1 cellular context compared by ENCODE assay signal in the genomic region with DNA sequence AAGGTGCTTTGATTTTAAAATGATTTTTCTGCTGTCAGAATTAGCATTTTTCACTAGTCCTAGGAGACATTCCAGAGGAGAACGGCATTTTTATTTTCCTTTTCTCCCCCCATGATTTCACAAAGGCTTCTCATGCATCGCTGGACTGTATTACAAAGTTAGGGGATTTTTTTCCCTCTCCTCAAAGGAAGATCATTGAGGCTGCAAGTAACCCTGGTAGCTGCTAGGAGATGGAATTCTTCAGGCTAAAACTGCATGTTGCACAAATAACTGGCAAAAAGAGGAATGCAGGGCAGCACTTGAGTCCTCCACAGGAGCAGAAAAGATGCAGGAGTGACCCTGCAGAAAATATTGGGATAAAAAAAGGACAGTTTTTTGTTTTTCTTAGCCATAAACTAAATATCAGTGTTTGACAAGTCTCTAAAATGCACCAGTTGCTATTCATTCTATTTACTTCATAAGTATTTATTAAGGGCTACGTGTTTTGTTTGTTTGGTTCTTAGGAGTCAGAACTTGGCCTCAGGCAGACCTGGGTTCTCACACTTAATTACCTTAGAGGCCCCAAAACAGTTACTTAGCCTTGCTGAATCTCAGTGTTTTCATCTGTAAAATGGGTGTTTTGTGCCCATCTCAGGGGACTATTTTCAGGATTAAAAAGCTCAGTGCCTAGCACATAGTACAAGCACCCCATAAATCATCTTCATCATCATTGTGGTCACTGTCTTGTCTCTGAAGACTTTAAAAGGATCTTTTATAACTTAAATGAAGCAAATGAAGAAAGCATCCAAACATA.
A peak's percentile ranks its signal among the peaks of the same experiment; 100 is the strongest.
TF ChIP-seq lines count a peak whose summit lies in the region.

No MANE protein-coding gene starts in this region.

TF ChIP-seq in H1, 55 proteins besides CTCF, POLR2A, EP300 and RAD21:
- peak in 1 of 2 experiments; percentile 52; a peak in 1 of 4 replicates for TF ChIP-seq HDAC2 (IDR thresholded peaks at IDR 0.05; ENCODE audit: borderline replicate concordance in 1 of 2, low read depth in 2 of 2, low read length in 2 of 2)
- no peak for TF ChIP-seq RXRA (IDR thresholded peaks at IDR 0.05; ENCODE audit: insufficient read depth, low read depth, low read length)
- TF ChIP-seq JUN (IDR thresholded peaks at IDR 0.05; ENCODE audit: low read depth, low read length): no peak
- TF ChIP-seq SAP30 (IDR thresholded peaks at IDR 0.05; ENCODE audit: insufficient read depth, insufficient replicate concordance, low read length): peak; percentile 27
- TF ChIP-seq TAF1 (IDR thresholded peaks at IDR 0.05; ENCODE audit: low read depth, low read length): no peak
- TF ChIP-seq TEAD4 (IDR thresholded peaks at IDR 0.05; ENCODE audit: low read depth, low read length): peak; percentile 26; the same call in 1 of the 2 replicates
- TF ChIP-seq TAF7 (optimal IDR thresholded peaks at IDR 0.05; ENCODE audit: borderline replicate concordance, low read depth, low read length): no peak
- TF ChIP-seq KDM1A (IDR thresholded peaks at IDR 0.05; ENCODE audit: borderline replicate concordance, low read length): peak; percentile 95
